Comparison of ENCODE assay signal across 25 cellular contexts in the genomic region with DNA sequence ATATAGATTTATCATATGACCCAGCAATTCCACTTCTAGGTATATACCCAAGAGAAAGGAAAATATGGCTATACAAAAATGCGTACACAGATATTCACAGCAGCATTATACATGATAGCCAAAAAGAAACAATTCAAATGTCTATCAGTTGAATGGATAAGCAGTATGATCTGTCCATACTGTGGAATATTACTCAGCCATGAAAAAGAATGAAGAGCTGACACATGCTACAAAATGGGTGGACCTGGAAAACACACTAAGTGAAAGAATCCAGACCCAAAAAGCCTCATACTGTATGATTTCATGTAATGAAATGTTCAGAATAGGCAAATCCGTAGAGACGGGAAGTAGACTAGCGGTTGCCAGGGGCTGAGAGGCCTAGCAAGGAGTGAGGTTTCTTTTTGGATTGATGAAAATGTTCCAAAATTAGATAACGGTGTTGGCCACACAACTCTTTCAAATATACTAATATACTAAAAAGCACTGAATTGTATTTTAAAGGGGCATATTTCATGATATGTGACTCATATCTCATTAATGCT. TPM values are rescaled to one million over a fixed set of nuclear protein-coding genes. Genes with fewer than 3 reads are reported as not detected.
DNase-seq lines count a peak whose midpoint lies in the region; ATAC-seq and TF ChIP-seq lines count a peak whose summit lies in the region.
"Had no signal": no experiment of that assay in that cellular context is flagged by ENCODE, and none has a peak within 500 bp of the region (broad histone marks: within the 10 kb centered on the region; RNA-seq: fewer than 3 reads in every experiment).

No MANE protein-coding gene starts in this region.

- no peak overlapping the region for H3K9ac ChIP-seq in stomach smooth muscle (ENCODE audit: low read length in 2 of 2)

- H3K36me3 ChIP-seq in HEK293 (ENCODE audit: control insufficient read depth in 2 of 2, insufficient read depth in 1 of 2, low read length in 2 of 2) (no peaks in the 10 kb centered on the region), right atrium auricular region (no peaks in the 10 kb centered on the region), stomach smooth muscle (ENCODE audit: control insufficient read depth in 2 of 2, insufficient read depth in 2 of 2, low read length in 2 of 2) (no peaks in the 10 kb centered on the region), hepatocyte (replicated peaks; ENCODE audit: insufficient read depth, low read depth) (no peaks in the 10 kb centered on the region)
- H3K36me3 ChIP-seq: BE2C had no signal

- H3K27me3 ChIP-seq in right atrium auricular region, result no peaks in the 10 kb centered on the region
- peaks cover 0 to 2% of the 10 kb centered on the region in 2 donors for H3K27me3 ChIP-seq in stomach smooth muscle (ENCODE audit: control insufficient read depth in 1 of 2, insufficient read depth in 2 of 2, low read length in 2 of 2)
- H3K27me3 ChIP-seq in hepatocyte, result no peaks in the 10 kb centered on the region
- H3K27me3 ChIP-seq: BE2C had no signal

- H3K4me1 Mint-ChIP-seq in glutamatergic neuron (ENCODE audit: low read depth, unreplicated experiment), result peaks cover 3% of the 10 kb centered on the region

- DNase-seq in glutamatergic neuron (no peak), right atrium auricular region (ENCODE audit: low spot score) (no peak), hepatocyte (ENCODE audit: low spot score) (no peak), C1 segment of cervical spinal cord (lab: John Stamatoyannopoulos, UW) (no peak)
- DNase-seq in activated CD4-positive, alpha-beta T cell treated with anti-CD3 and anti-CD28 coated beads, Interleukin-2, amount 50 U/mL, for 4 hours, result no peak
- DNase-seq: 8988T, ACHN, BE2C, DMS153, DND-41, GOT3, HCEC 1CT, Karpas-422, NCI-H1092, NCI-H1417 treated with DMSO at 0.1 percent for 48 hours, NCI-H1694 treated with DMSO at 0.1 percent for 48 hours, NCI-H2081, NCI-H2227 treated with DMSO at 0.1 percent for 48 hours, NCI-H69, RPMI8226, SHP77 treated with DMSO at 0.1 percent for 48 hours had no signal

- H4K20me1 ChIP-seq in hepatocyte (ENCODE audit: insufficient read depth, poor library complexity, severe bottlenecking), result no peaks in the 10 kb centered on the region

- peaks cover 6% of the 10 kb centered on the region for H3K27me3 Mint-ChIP-seq in glutamatergic neuron (ENCODE audit: unreplicated experiment)

- TF ChIP-seq CTCF in HEK293 (tag by site-specific recombination; IDR thresholded peaks at IDR 0.05) (no peak), glutamatergic neuron (IDR thresholded peaks at IDR 0.05; ENCODE audit: partially characterized antibody, unreplicated experiment) (no peak), right atrium auricular region (IDR thresholded peaks at IDR 0.05) (no peak), hepatocyte (IDR thresholded peaks at IDR 0.05; ENCODE audit: poor library complexity) (no peak)

- H3K27ac ChIP-seq in HEK293 (ENCODE audit: extremely low read depth, low read depth, low read length) (no peak overlapping the region), right atrium auricular region (peak overlapping the region; percentile 41 to 46), stomach smooth muscle (ENCODE audit: low read length) (peak overlapping the region; percentile 53), hepatocyte (no peak overlapping the region)

- H2AFZ ChIP-seq in hepatocyte, result no peak overlapping the region

- 87% methylated on average over 5 of the region's 5 CpGs for WGBS in hepatocyte (ENCODE audit: low lambda C conversion rate, missing lambda C conversion rate)

- no peaks in the 10 kb centered on the region for H3K36me3 Mint-ChIP-seq in glutamatergic neuron (ENCODE audit: unreplicated experiment)

- no peak for ATAC-seq in activated CD4-positive, CD25-positive, alpha-beta regulatory T cell treated with anti-CD3 and anti-CD28 coated beads, Interleukin-2, amount 50 U/mL, for 24 hours

- H3K9me2 ChIP-seq in hepatocyte (replicated peaks; ENCODE audit: insufficient read depth), result no peaks in the 10 kb centered on the region

- peaks cover 2% of the 10 kb centered on the region for H3K9me3 Mint-ChIP-seq in glutamatergic neuron (ENCODE audit: unreplicated experiment)

- no peak overlapping the region for H3K4me2 ChIP-seq in hepatocyte

- H3K4me3 Mint-ChIP-seq in glutamatergic neuron (ENCODE audit: unreplicated experiment), result no peak overlapping the region

- CTCF ChIA-PET in HEK293 (lab: Yijun Ruan, JAX), result no interaction called here

- peak overlapping the region; percentile 11 for H3K27ac Mint-ChIP-seq in glutamatergic neuron (ENCODE audit: unreplicated experiment)

- no peaks in the 10 kb centered on the region for H3K9me3 ChIP-seq in HEK293 (ENCODE audit: control insufficient read depth, insufficient read depth, low read depth, low read length)
- H3K9me3 ChIP-seq in right atrium auricular region, result peaks cover 0 to 13% of the 10 kb centered on the region in 2 donors
- H3K9me3 ChIP-seq in stomach smooth muscle (ENCODE audit: control insufficient read depth in 2 of 2, low read length in 2 of 2), result no peaks in the 10 kb centered on the region
- no peaks in the 10 kb centered on the region for H3K9me3 ChIP-seq in hepatocyte (ENCODE audit: low read depth)
- H3K9me3 ChIP-seq: BE2C had no signal

- no peaks in the 10 kb centered on the region for H3K79me2 ChIP-seq in hepatocyte

- H3K4me3 ChIP-seq in HEK293 (ENCODE audit: low read depth, low read length) (no peak overlapping the region), right atrium auricular region (no peak overlapping the region), stomach smooth muscle (ENCODE audit: low read length in 2 of 2) (no peak overlapping the region), hepatocyte (no peak overlapping the region)

- POLR2A ChIA-PET in HEK293 (lab: Yijun Ruan, JAX), result no interaction called here

- H3K4me1 ChIP-seq in HEK293 (ENCODE audit: control insufficient read depth, insufficient read depth, low read length) (no peaks in the 10 kb centered on the region), right atrium auricular region (peaks cover 0 to 38% of the 10 kb centered on the region in 2 donors), stomach smooth muscle (ENCODE audit: control insufficient read depth, insufficient read depth, low read length) (peaks cover 24% of the 10 kb centered on the region), hepatocyte (ENCODE audit: insufficient read depth) (peaks cover 11% of the 10 kb centered on the region)

TF ChIP-seq in HEK293, 187 proteins besides CTCF, POLR2A, EP300 and RAD21:
- TF ChIP-seq ZNF146 (tag by site-specific recombination; IDR thresholded peaks at IDR 0.05) (peak; percentile 98), ZNF580 (tag by site-specific recombination; IDR thresholded peaks at IDR 0.05) (no peak)

RNA-seq across cellular contexts. Expression of gene FGD5, which starts 33.4 kb away (rescaled TPM):
- total RNA-seq in glutamatergic neuron (ENCODE audit: unreplicated experiment), result 3.1 TPM
- total RNA-seq in right atrium auricular region, result 10 to 100 TPM in 1 of 2 donors, 1 to 10 TPM in 1; 9.6 to 18.8 TPM
- total RNA-seq in hepatocyte, result 2.6 and 2.9 TPM in 2 replicates
- polyA plus RNA-seq in hepatocyte, result 2.2 and 3.3 TPM in 2 replicates
- total RNA-seq: HT-29 had no signal

Comparison
In these comparisons a context has a peak if more than half of its experiments do, and no peak if none do; other contexts are left out.
1. H3K27ac ChIP-seq: peak in right atrium auricular region (2 of 2) and stomach smooth muscle (single experiment); none in HEK293 (single experiment) and hepatocyte (single experiment).